11 cellular contexts compared by ENCODE assay signal in the genomic region with DNA sequence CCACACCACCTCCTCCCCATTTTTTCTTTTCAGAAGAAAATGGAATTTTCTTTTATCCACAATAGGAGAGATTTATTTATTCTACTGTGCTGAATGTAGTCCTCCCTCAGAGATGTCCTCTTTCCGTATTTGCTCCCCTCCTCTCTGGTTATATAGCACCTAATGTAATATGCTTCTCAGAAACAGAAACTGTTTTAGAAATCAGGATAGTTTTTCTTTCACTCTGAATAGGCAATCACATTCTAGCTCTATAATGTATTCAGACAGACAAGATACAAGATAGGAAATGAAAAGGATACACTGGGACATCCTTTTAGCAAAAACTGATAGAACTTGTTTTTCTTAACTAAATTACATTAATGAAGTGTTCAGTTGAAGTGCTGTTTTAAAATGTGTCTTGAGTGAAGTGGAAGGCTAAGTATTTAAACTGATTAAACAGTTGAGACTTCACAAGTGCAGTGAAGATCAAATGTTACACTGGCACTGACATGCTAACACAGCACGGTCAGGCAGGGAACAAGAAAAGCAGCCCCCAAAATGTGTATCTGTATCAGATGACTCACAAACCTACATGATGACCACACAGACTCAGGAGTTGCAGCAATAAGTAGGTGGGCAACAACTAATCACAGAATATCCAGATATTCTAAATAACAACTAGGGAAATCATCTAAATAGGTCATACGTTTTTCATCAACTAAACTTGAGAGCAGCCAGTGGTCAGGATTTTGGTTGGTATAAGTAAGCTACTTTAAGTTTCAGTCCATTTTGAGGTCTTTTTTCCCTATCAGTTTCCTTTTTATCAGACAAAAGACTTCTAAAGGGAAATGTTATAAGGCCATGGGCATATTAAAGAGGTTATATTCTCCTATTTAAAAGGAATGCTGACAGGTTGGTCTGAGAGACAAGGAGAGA.
DNase-seq lines count a peak whose midpoint lies in the region; ATAC-seq lines count a peak whose summit lies in the region.
"Had no signal": no experiment of that assay in that cellular context is flagged by ENCODE, and none has a peak within 500 bp of the region (broad histone marks: within the 10 kb centered on the region; RNA-seq: fewer than 3 reads in every experiment).

No MANE protein-coding gene starts in this region.

- no peaks in the 10 kb centered on the region for H3K9me3 Mint-ChIP-seq in activated naive CD8-positive, alpha-beta T cell treated with anti-CD3 and anti-CD28 coated beads for 36 hours
- no peaks in the 10 kb centered on the region for H3K9me3 Mint-ChIP-seq in effector memory CD8-positive, alpha-beta T cell

- in situ Hi-C loops in ACHN (cut with HindIII; ENCODE audit: low pct_ligation_motif_present, low pct_unique_long_range_greater_than_20kb, low sequenced_read_pairs) = no loop called here

- no peaks in the 10 kb centered on the region for H3K27me3 Mint-ChIP-seq in activated naive CD8-positive, alpha-beta T cell treated with anti-CD3 and anti-CD28 coated beads for 36 hours
- no peaks in the 10 kb centered on the region for H3K27me3 Mint-ChIP-seq in effector memory CD8-positive, alpha-beta T cell

- no peak overlapping the region for H3K4me3 Mint-ChIP-seq in activated naive CD8-positive, alpha-beta T cell treated with anti-CD3 and anti-CD28 coated beads for 36 hours
- H3K4me3 Mint-ChIP-seq in effector memory CD8-positive, alpha-beta T cell = no peak overlapping the region

- H3K36me3 Mint-ChIP-seq in activated naive CD8-positive, alpha-beta T cell treated with anti-CD3 and anti-CD28 coated beads for 36 hours = peaks cover 54% of the 10 kb centered on the region
- H3K36me3 Mint-ChIP-seq in effector memory CD8-positive, alpha-beta T cell (ENCODE audit: insufficient read depth) = peaks cover 17% of the 10 kb centered on the region

- peak overlapping the region; percentile 78 for H3K27ac Mint-ChIP-seq in activated naive CD8-positive, alpha-beta T cell treated with anti-CD3 and anti-CD28 coated beads for 36 hours
- peak overlapping the region in 1 of 2 donors; percentile 68 for H3K27ac Mint-ChIP-seq in effector memory CD8-positive, alpha-beta T cell

- ATAC-seq in GM18519 (IDR thresholded peaks at IDR 0.05; ENCODE audit: low FRiP score, unreplicated experiment) (peak; percentile 56), GM19463 (IDR thresholded peaks at IDR 0.05; ENCODE audit: unreplicated experiment) (peak; percentile 74), HG03108 (IDR thresholded peaks at IDR 0.05; ENCODE audit: unreplicated experiment) (peak; percentile 60)
- no peak for ATAC-seq in effector memory CD8-positive, alpha-beta T cell (replicated peaks)

- DNase-seq in activated naive CD8-positive, alpha-beta T cell treated with anti-CD3 and anti-CD28 coated beads for 36 hours = no peak
- DNase-seq in ACHN (no peak), cerebellar cortex (ENCODE audit: low spot score) (no peak)
- no peak for DNase-seq in effector memory CD8-positive, alpha-beta T cell
- DNase-seq: Calu3; effector memory CD4-positive, alpha-beta T cell; NCI-H2227 treated with DMSO at 0.1 percent for 48 hours; stimulated activated CD4-positive, alpha-beta T cell treated with anti-CD3 and anti-CD28 coated beads, Interleukin-4, amount 100 ng/mL, for 4 hours had no signal

- peaks cover 60% of the 10 kb centered on the region for H3K4me1 Mint-ChIP-seq in activated naive CD8-positive, alpha-beta T cell treated with anti-CD3 and anti-CD28 coated beads for 36 hours
- H3K4me1 Mint-ChIP-seq in effector memory CD8-positive, alpha-beta T cell (ENCODE audit: low read depth in 2 of 2) = peaks cover 0 to 21% of the 10 kb centered on the region in 2 donors
